ENCODE assay signal across 9 cellular contexts in genomic region chr17:39239640-39240314, GRCh38. TPM values are rescaled to one million over a fixed set of nuclear protein-coding genes. Genes with fewer than 3 reads are reported as not detected.
DNase-seq lines count a peak whose midpoint lies in the region; ATAC-seq and TF ChIP-seq lines count a peak whose summit lies in the region.
"Had no signal": no experiment of that assay in that cellular context is flagged by ENCODE, and none has a peak within 500 bp of the region (broad histone marks: within the 10 kb centered on the region; RNA-seq: fewer than 3 reads in every experiment).

No MANE protein-coding gene starts in this region.

- H3K27me3 ChIP-seq in breast epithelium (no peaks in the 10 kb centered on the region), liver (ENCODE audit: control insufficient read depth in 4 of 4, insufficient read depth in 4 of 4, low read length in 3 of 4) (no peaks in the 10 kb centered on the region)

- H3K4me3 Mint-ChIP-seq in activated B cell treated with CpG ODN at 0.5 μM for 24 hours, result no peak overlapping the region

- no peaks in the 10 kb centered on the region for H3K36me3 Mint-ChIP-seq in activated B cell treated with CpG ODN at 0.5 μM for 24 hours (ENCODE audit: low read depth)

- no peak overlapping the region for H3K4me3 ChIP-seq in breast epithelium
- H3K4me3 ChIP-seq in liver (ENCODE audit: low read depth in 1 of 3, low read length in 3 of 3), result no peak overlapping the region
- H3K4me3 ChIP-seq: skin epidermis had no signal

- H3K27ac Mint-ChIP-seq in activated B cell treated with CpG ODN at 0.5 μM for 24 hours, result no peak overlapping the region

- TF ChIP-seq POLR2A in breast epithelium (IDR thresholded peaks at IDR 0.05), result no peak

- H3K27ac ChIP-seq in breast epithelium (no peak overlapping the region), liver (ENCODE audit: low read depth in 1 of 2, low read length in 2 of 2) (no peak overlapping the region)

- intact Hi-C loops in activated B cell treated with CpG ODN at 0.5 μM for 24 hours (cut with micrococcal nuclease), result loop anchor here (1.0 to 2.0 kb wide), 2 partner anchors 15 to 32 kb away; partner anchors contain the start of gene STAC2
- intact Hi-C loops in breast epithelium (cut with DNase I; ENCODE audit: low total_unique reads), result no loop called here

- H3K4me1 Mint-ChIP-seq in activated B cell treated with CpG ODN at 0.5 μM for 24 hours, result peaks cover 35% of the 10 kb centered on the region

- DNase-seq in DMS153 treated with DMSO at 0.1 percent for 48 hours (lab: John Stamatoyannopoulos, UW; ENCODE audit: unreplicated experiment), result peak; percentile 14
- DNase-seq in NAMALWA (ENCODE audit: low spot score), result peak; percentile 88
- DNase-seq in activated B cell treated with CpG ODN at 0.5 μM for 24 hours, result peak; percentile 58
- peak; percentile 64 to 66 for DNase-seq in breast epithelium (ENCODE audit: low spot score in 2 of 2)
- peak; percentile 29 to 34 for DNase-seq in stimulated activated CD8-positive, alpha-beta memory T cell treated with anti-CD3 and anti-CD28 coated beads, Interleukin-7, amount 100 ng/mL, for 1 hour (ENCODE audit: low read depth in 2 of 2)
- no peak for DNase-seq in NCI-H187 (lab: John Stamatoyannopoulos, UW)

- CTCF ChIA-PET in activated B cell treated with CpG ODN at 0.5 μM for 24 hours (lab: Charles Lee), result interaction anchor here (1.3 to 13.1 kb wide), 3 partner anchors 8 to 256 kb away, joined by 3 to 151 read pairs (median 12); no protein-coding TSS in a partner anchor

- POLR2A ChIA-PET in activated B cell treated with CpG ODN at 0.5 μM for 24 hours (lab: Charles Lee), result no interaction called here

- H3K36me3 ChIP-seq in breast epithelium (no peaks in the 10 kb centered on the region), liver (ENCODE audit: control insufficient read depth in 4 of 4, insufficient read depth in 3 of 4, low read depth in 1 of 4, low read length in 3 of 4) (no peaks in the 10 kb centered on the region)

- H3K9ac ChIP-seq in liver (ENCODE audit: low read depth in 1 of 2, low read length in 2 of 2), result no peak overlapping the region

- H3K4me1 ChIP-seq in breast epithelium (peaks cover 0 to 16% of the 10 kb centered on the region in 2 donors), liver (ENCODE audit: control insufficient read depth in 4 of 4, insufficient read depth in 4 of 4, low read length in 3 of 4) (peaks cover 0 to 8% (median 2%) of the 10 kb centered on the region in 4 donors)

- H3K9me3 Mint-ChIP-seq in activated B cell treated with CpG ODN at 0.5 μM for 24 hours, result no peaks in the 10 kb centered on the region

- 27% methylated on average over 16 of the region's 16 CpGs for WGBS in liver

- ATAC-seq in activated B cell treated with CpG ODN at 0.5 μM for 24 hours (ENCODE audit: low read depth) (peak; percentile 61), HG02759 (IDR thresholded peaks at IDR 0.05; ENCODE audit: unreplicated experiment) (no peak)

- H3K27me3 Mint-ChIP-seq in activated B cell treated with CpG ODN at 0.5 μM for 24 hours, result peaks cover 6% of the 10 kb centered on the region

- no peaks in the 10 kb centered on the region for H3K9me3 ChIP-seq in breast epithelium
- no peaks in the 10 kb centered on the region for H3K9me3 ChIP-seq in liver (ENCODE audit: control insufficient read depth in 4 of 4, low read length in 3 of 4)

- TF ChIP-seq RAD21 in liver (IDR thresholded peaks at IDR 0.05), result peak in 1 of 2 donors; percentile 71

- TF ChIP-seq CTCF in activated B cell treated with CpG ODN at 0.5 μM for 24 hours (IDR thresholded peaks at IDR 0.05), result peak; percentile 21
- TF ChIP-seq CTCF in breast epithelium (IDR thresholded peaks at IDR 0.05), result peak; percentile 30 to 70 (median 40)
- peak; percentile 41 for TF ChIP-seq CTCF in liver (IDR thresholded peaks at IDR 0.05; ENCODE audit: low read depth, low read length, missing input control)

TF ChIP-seq in liver, 16 proteins besides CTCF, POLR2A, EP300 and RAD21:
- TF ChIP-seq, protein P1, sequence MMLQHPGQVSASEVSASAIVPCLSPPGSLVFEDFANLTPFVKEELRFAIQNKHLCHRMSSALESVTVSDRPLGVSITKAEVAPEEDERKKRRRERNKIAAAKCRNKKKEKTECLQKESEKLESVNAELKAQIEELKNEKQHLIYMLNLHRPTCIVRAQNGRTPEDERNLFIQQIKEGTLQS (IDR thresholded peaks at IDR 0.05), result no peak
- TF ChIP-seq HNF4G (IDR thresholded peaks at IDR 0.05), result no peak
- no peak for TF ChIP-seq JUND (IDR thresholded peaks at IDR 0.05)
- no peak for TF ChIP-seq FOXA1 (IDR thresholded peaks at IDR 0.05)
- no peak for TF ChIP-seq YY1 (IDR thresholded peaks at IDR 0.05)
- TF ChIP-seq GABPA (IDR thresholded peaks at IDR 0.05 in 1 of 2, conservative IDR thresholded peaks at IDR 0.05 in 1 of 2), result no peak
- no peak for TF ChIP-seq TAF1 (conservative IDR thresholded peaks at IDR 0.05)
- TF ChIP-seq RXRA (IDR thresholded peaks at IDR 0.05), result no peak
- TF ChIP-seq NR2F2 (IDR thresholded peaks at IDR 0.05), result no peak
- TF ChIP-seq HNF4A (conservative IDR thresholded peaks at IDR 0.05), result no peak
- no peak for TF ChIP-seq FOXA2 (IDR thresholded peaks at IDR 0.05)

RNA-seq across cellular contexts. Expression of gene STAC2, which starts 14.0 kb away (rescaled TPM):
- not detected in 2 replicates for total RNA-seq in activated B cell treated with CpG ODN at 0.5 μM for 24 hours
- total RNA-seq in breast epithelium, result 100 to 1,000 TPM in 1 of 3 donors, 10 to 100 TPM in 1, not detected in 1; 26.5 to 121 TPM
- not detected for total RNA-seq in liver
- not detected for polyA plus RNA-seq in liver

RNA-seq across cellular contexts. Expression of gene RPL19, which starts 39.7 kb away (rescaled TPM):
- total RNA-seq in activated B cell treated with CpG ODN at 0.5 μM for 24 hours, result 3,324 and 3,891 TPM in 2 replicates
- 1,000 to 10,000 TPM; 2,817 to 3,666 (median 3,432) TPM for total RNA-seq in breast epithelium
- 100 to 1,000 TPM; 658 to 840 TPM for total RNA-seq in liver
- 100 to 1,000 TPM; 475 to 999 TPM for polyA plus RNA-seq in liver

RNA-seq across cellular contexts. Expression of gene CACNB1, which starts 42.3 kb away (rescaled TPM):
- total RNA-seq in activated B cell treated with CpG ODN at 0.5 μM for 24 hours (4.5 and 5.7 TPM in 2 replicates), breast epithelium (10 to 100 TPM; 12.8 to 21.2 (median 13.9) TPM), liver (1 to 10 TPM in 1 of 2 donors, under 1 TPM in 1; 0.05 to 1.3 TPM)
- polyA plus RNA-seq in liver, result under 1 TPM; 0.22 to 0.31 TPM

Comparison
In these comparisons a context has a peak if more than half of its experiments do, and no peak if none do; other contexts are left out.
1. DNase-seq: peak in DMS153 treated with DMSO at 0.1 percent for 48 hours (single experiment), NAMALWA (single experiment), activated B cell treated with CpG ODN at 0.5 μM for 24 hours (single experiment), breast epithelium (2 of 2) and stimulated activated CD8-positive, alpha-beta memory T cell treated with anti-CD3 and anti-CD28 coated beads, Interleukin-7, amount 100 ng/mL, for 1 hour (2 of 2); none in NCI-H187 (0 of 2).
2. Peak in every context shown above with its lines, with median percentiles within 50 percentile points of each other: CTCF ChIP-seq.